ENCODE assay signal across 8 cellular contexts in genomic region chr14:105300542-105301102, GRCh38. TPM values are rescaled to one million over a fixed set of nuclear protein-coding genes. Genes with fewer than 3 reads are reported as not detected.
DNase-seq lines count a peak whose midpoint lies in the region; ATAC-seq and TF ChIP-seq lines count a peak whose summit lies in the region.

BRF1 (minus strand) TSS chr14:105301001; CDS start chr14:105300629, 372 bp downstream.

- peaks cover 10% of the 10 kb centered on the region for H3K27me3 Mint-ChIP-seq in neural progenitor cell (ENCODE audit: insufficient read depth, low read depth)

- in situ Hi-C loops in KBM-7 (cut with MboI; ENCODE audit: low pct_unique_long_range_greater_than_20kb, low sequenced_read_pairs), result no loop called here

- TF ChIP-seq CTCF in foreskin fibroblast (IDR thresholded peaks at IDR 0.05; ENCODE audit: low read depth, low read length) (no peak), neural progenitor cell (IDR thresholded peaks at IDR 0.05) (no peak)

- H2AFZ ChIP-seq in neural progenitor cell (replicated peaks), result peak within 1 kb of the TSS; percentile 99

- H3K9ac ChIP-seq in neural progenitor cell, result peak within 1 kb of the TSS; percentile 80

- H3K36me3 ChIP-seq in SJCRH30 (no peaks in the 10 kb centered on the region), neural progenitor cell (no peaks in the 10 kb centered on the region)

- peaks cover 6% of the 10 kb centered on the region for H3K36me3 Mint-ChIP-seq in neural progenitor cell

- H3K27me3 ChIP-seq in SJCRH30 (no peaks in the 10 kb centered on the region), neural progenitor cell (peaks cover 26% of the 10 kb centered on the region)

- peak within 1 kb of the TSS; percentile 98 for H3K4me2 ChIP-seq in neural progenitor cell

- 0 out of 2 replicates have a peak, but pooled peaks cover 3% of the 10 kb centered on the region for H3K9me3 ChIP-seq in SJCRH30 (replicated peaks)
- H3K9me3 ChIP-seq in neural progenitor cell (ENCODE audit: low read depth), result no peaks in the 10 kb centered on the region

- H3K4me1 Mint-ChIP-seq in neural progenitor cell, result peaks cover 6% of the 10 kb centered on the region

- H4K20me1 ChIP-seq in neural progenitor cell (ENCODE audit: low read depth), result peaks cover 14% of the 10 kb centered on the region

- peak within 1 kb of the TSS; percentile 33 for H3K27ac Mint-ChIP-seq in neural progenitor cell

- peak; percentile 84 for DNase-seq in DMS53 treated with DMSO at 0.1 percent for 48 hours (lab: John Stamatoyannopoulos, UW; ENCODE audit: unreplicated experiment)
- peak; percentile 41 for DNase-seq in KBM-7
- peak; percentile 97 for DNase-seq in SJCRH30
- DNase-seq in activated gamma-delta T cell treated with Interleukin-2 at 50 U/mL for 16 hours, result peak; percentile 97
- DNase-seq in foreskin fibroblast, result peak; percentile 91 to 97
- peak; percentile 99 for DNase-seq in neural progenitor cell (ENCODE audit: low spot score)
- DNase-seq in stromal cell of bone marrow (ENCODE audit: low read depth), result peak; percentile 78

- H3K4me3 Mint-ChIP-seq in neural progenitor cell, result peak within 1 kb of the TSS; percentile 93

- H3K4me1 ChIP-seq in SJCRH30, result no peaks in the 10 kb centered on the region
- H3K4me1 ChIP-seq in neural progenitor cell, result peaks cover 4% of the 10 kb centered on the region

- H3K9me3 Mint-ChIP-seq in neural progenitor cell, result peaks cover 5% of the 10 kb centered on the region

- H3K27ac ChIP-seq in SJCRH30 (peak within 1 kb of the TSS; percentile 58), neural progenitor cell (peak within 1 kb of the TSS; percentile 62)

- H3F3A ChIP-seq in neural progenitor cell (ENCODE audit: low read depth), result peaks cover 27% of the 10 kb centered on the region

- ATAC-seq in GM21717 (IDR thresholded peaks at IDR 0.05; ENCODE audit: unreplicated experiment), result peak; percentile 80

- H3K79me2 ChIP-seq in neural progenitor cell (ENCODE audit: low read depth), result peaks cover 47% of the 10 kb centered on the region

- peak within 1 kb of the TSS; percentile 90 for H3K4me3 ChIP-seq in SJCRH30
- peak within 1 kb of the TSS; percentile 77 to 82 for H3K4me3 ChIP-seq in foreskin fibroblast (ENCODE audit: low read depth in 1 of 2, low read length in 2 of 2)
- peak within 1 kb of the TSS; percentile 66 for H3K4me3 ChIP-seq in neural progenitor cell

RNA-seq across cellular contexts. Expression of gene BRF1, which starts in this region (rescaled TPM):
- 29.3 and 31.4 TPM in 2 replicates for total RNA-seq in SJCRH30 (2014; rRNA removed; shearing (Covaris generic))
- 16.9 and 40.5 TPM in 2 replicates for total RNA-seq in neural progenitor cell (ENCODE audit: low replicate concordance)

Comparison
In these comparisons a context has a peak if more than half of its experiments do, and no peak if none do; other contexts are left out.
1. Peak in every context shown above with its lines: DNase-seq, ATAC-seq, H3K4me3 ChIP-seq and H3K27ac ChIP-seq.
2. DNase-seq: peak in every context shown above with its lines; median percentile 99 in neural progenitor cell; 97 in SJCRH30; 97 in activated gamma-delta T cell treated with Interleukin-2 at 50 U/mL for 16 hours; 94 in foreskin fibroblast; 84 in DMS53 treated with DMSO at 0.1 percent for 48 hours; 78 in stromal cell of bone marrow; 41 in KBM-7.